17 cellular contexts compared by ENCODE assay signal in genomic region chr9:135502873-135503321, GRCh38. TPM values are rescaled to one million over a fixed set of nuclear protein-coding genes. Genes with fewer than 3 reads are reported as not detected.
DNase-seq lines count a peak whose midpoint lies in the region; ATAC-seq, FAIRE-seq and TF ChIP-seq lines count a peak whose summit lies in the region.
"Had no signal": no experiment of that assay in that cellular context is flagged by ENCODE, and none has a peak within 500 bp of the region (broad histone marks: within the 10 kb centered on the region; RNA-seq: fewer than 3 reads in every experiment).

No MANE protein-coding gene starts in this region.

- H3K36me3 ChIP-seq in spleen, result peaks cover 0 to 39% (median 29%) of the 10 kb centered on the region in 6 donors

- no peak for ATAC-seq in left ventricle myocardium superior
- ATAC-seq in T-helper 17 cell, result no peak
- ATAC-seq: activated CD4-positive, CD25-positive, alpha-beta regulatory T cell treated with anti-CD3 and anti-CD28 coated beads, Interleukin-2, amount 50 U/mL, for 24 hours; sciatic nerve had no signal

- H3K4me3 ChIP-seq in spleen, result no peak overlapping the region
- H3K4me3 ChIP-seq: suprapubic skin had no signal

- peaks cover 3% of the 10 kb centered on the region for H3K9me3 Mint-ChIP-seq in glutamatergic neuron (ENCODE audit: unreplicated experiment)

- no peaks in the 10 kb centered on the region for H3K9me3 ChIP-seq in T-helper 17 cell (ENCODE audit: control insufficient read depth, low read length, poor library complexity, severe bottlenecking)
- H3K9me3 ChIP-seq in spleen, result peaks cover 0 to 4% (median 0%) of the 10 kb centered on the region in 8 donors
- H3K9me3 ChIP-seq: suprapubic skin had no signal

- intact Hi-C loops in left ventricle myocardium superior (cut with micrococcal nuclease) (no loop called here), cardiac septum (cut with DNase I) (no loop called here), spleen (cut with DNase I; ENCODE audit: low total_unique reads) (no loop called here)

- H3K27ac Mint-ChIP-seq in T-helper 17 cell (no peak overlapping the region), glutamatergic neuron (ENCODE audit: unreplicated experiment) (no peak overlapping the region)

- no peak overlapping the region for H3K27ac ChIP-seq in spleen
- H3K27ac ChIP-seq: suprapubic skin had no signal

- peaks cover 11% of the 10 kb centered on the region for H3K4me1 Mint-ChIP-seq in T-helper 17 cell
- peaks cover 5% of the 10 kb centered on the region for H3K4me1 Mint-ChIP-seq in glutamatergic neuron (ENCODE audit: low read depth, unreplicated experiment)

- TF ChIP-seq CTCF in glutamatergic neuron (IDR thresholded peaks at IDR 0.05; ENCODE audit: partially characterized antibody, unreplicated experiment) (no peak), spleen (IDR thresholded peaks at IDR 0.05 in 8 of 11, conservative IDR thresholded peaks at IDR 0.05 in 3 of 11) (no peak)

- H3K4me3 Mint-ChIP-seq in T-helper 17 cell, result peak overlapping the region; percentile 91
- H3K4me3 Mint-ChIP-seq in glutamatergic neuron (ENCODE audit: unreplicated experiment), result no peak overlapping the region

- H3K27me3 ChIP-seq in spleen (replicated peaks in 1 of 7), result no peaks in the 10 kb centered on the region
- H3K27me3 ChIP-seq: suprapubic skin had no signal

- H3K36me3 Mint-ChIP-seq in T-helper 17 cell (ENCODE audit: low read depth), result peaks cover 2% of the 10 kb centered on the region
- H3K36me3 Mint-ChIP-seq in glutamatergic neuron (ENCODE audit: unreplicated experiment), result peaks cover 1% of the 10 kb centered on the region

- H3K4me1 ChIP-seq in spleen, result peaks cover 16 to 73% (median 44%) of the 10 kb centered on the region in 6 donors

- DNase-seq in left ventricle myocardium superior (peak; percentile 21), cardiac septum (ENCODE audit: low spot score) (no peak), T-helper 17 cell (no peak), glutamatergic neuron (peak; percentile 11), spleen (peak; percentile 56), activated gamma-delta T cell (lab: John Stamatoyannopoulos, UW) (no peak), RCC 7860 (ENCODE audit: low spot score) (no peak)
- DNase-seq in effector CD8-positive, alpha-beta T cell (lab: John Stamatoyannopoulos, UW), result no peak
- DNase-seq: foreskin melanocyte; GOT3; NK-92 treated with Interleukin-12 subunit alpha and Interleukin-12 subunit beta, amount 100 ng/mL, for 24 hours; RPMI8226 had no signal

- 89 to 93% (median 93%) methylated on average over 14 to 16 of the region's 16 CpGs for WGBS in spleen, 5 donors

- H3K27me3 Mint-ChIP-seq in T-helper 17 cell, result no peaks in the 10 kb centered on the region
- H3K27me3 Mint-ChIP-seq in glutamatergic neuron (ENCODE audit: unreplicated experiment), result peaks cover 8% of the 10 kb centered on the region

- FAIRE-seq in RCC 7860 (lab: Jason Lieb, UNC), result no peak

- no peak for TF ChIP-seq POLR2A in spleen (IDR thresholded peaks at IDR 0.05)

RNA-seq across cellular contexts. Expression of gene MRPS2, which starts 2.4 kb away (rescaled TPM):
- total RNA-seq in left ventricle myocardium superior (49.8 TPM), cardiac septum (37.2 TPM), T-helper 17 cell (10 to 100 TPM; 22.3 to 25.0 TPM), glutamatergic neuron (ENCODE audit: unreplicated experiment) (30.7 TPM), spleen (10 to 100 TPM; 19.2 to 34.1 (median 24.1) TPM)
- polyA plus RNA-seq in spleen, result 10 to 100 TPM; 29.8 to 40.6 (median 34.5) TPM

RNA-seq across cellular contexts. Expression of gene LCN1, which starts 18.3 kb away (rescaled TPM):
- total RNA-seq in left ventricle myocardium superior, result not detected
- total RNA-seq in cardiac septum, result not detected
- total RNA-seq in T-helper 17 cell, result not detected
- total RNA-seq in glutamatergic neuron (ENCODE audit: unreplicated experiment), result not detected
- total RNA-seq in spleen, result not detected
- polyA plus RNA-seq in spleen, result under 1 TPM in 1 of 3 donors, not detected in 2; 0.09 TPM
- total RNA-seq: lung microvascular endothelial cell; sciatic nerve; suprapubic skin; T-helper 1 cell treated with Interleukin-12 subunit alpha and Interleukin-12 subunit beta and Interleukin-4 antibody, amounts not matched to agents 30 ng/mL and 1 ng/mL, for 36 hours had no signal

RNA-seq across cellular contexts. Expression of gene PPP1R26, which starts 23.3 kb away (rescaled TPM):
- 23.3 TPM for total RNA-seq in left ventricle myocardium superior
- total RNA-seq in cardiac septum, result 26.3 TPM
- 1 to 10 TPM; 2.1 to 2.6 TPM for total RNA-seq in T-helper 17 cell
- total RNA-seq in glutamatergic neuron (ENCODE audit: unreplicated experiment), result 22.2 TPM
- 10 to 100 TPM in 2 of 7 donors, 1 to 10 TPM in 5; 6.7 to 18.7 (median 9.7) TPM for total RNA-seq in spleen
- polyA plus RNA-seq in spleen, result 1 to 10 TPM; 1.8 to 4.5 (median 2.3) TPM

RNA-seq across cellular contexts. Expression of gene OBP2A, which starts 43.0 kb away (rescaled TPM):
- total RNA-seq in left ventricle myocardium superior, result not detected
- total RNA-seq in cardiac septum, result not detected
- not detected for total RNA-seq in T-helper 17 cell
- total RNA-seq in glutamatergic neuron (ENCODE audit: unreplicated experiment), result not detected
- total RNA-seq in spleen, result under 1 TPM in 1 of 7 donors, not detected in 6; 0.40 TPM
- polyA plus RNA-seq in spleen, result not detected
- total RNA-seq: lung microvascular endothelial cell; sciatic nerve; T-helper 1 cell treated with Interleukin-12 subunit alpha and Interleukin-12 subunit beta and Interleukin-4 antibody, amounts not matched to agents 30 ng/mL and 1 ng/mL, for 36 hours had no signal

RNA-seq across cellular contexts. Expression of gene PAEP, which starts 58.7 kb away (rescaled TPM):
- not detected for total RNA-seq in left ventricle myocardium superior
- not detected for total RNA-seq in cardiac septum
- total RNA-seq in T-helper 17 cell, result not detected
- total RNA-seq in glutamatergic neuron (ENCODE audit: unreplicated experiment), result not detected
- not detected for total RNA-seq in spleen
- not detected for polyA plus RNA-seq in spleen
- total RNA-seq: lung microvascular endothelial cell; sciatic nerve; T-helper 1 cell treated with Interleukin-12 subunit alpha and Interleukin-12 subunit beta and Interleukin-4 antibody, amounts not matched to agents 30 ng/mL and 1 ng/mL, for 36 hours had no signal

Comparison
In these comparisons a context has a peak if more than half of its experiments do, and no peak if none do; other contexts are left out.
1. DNase-seq: peak in left ventricle myocardium superior (single experiment), glutamatergic neuron (single experiment) and spleen (single experiment); none in cardiac septum (single experiment), T-helper 17 cell (0 of 3), activated gamma-delta T cell (single experiment), RCC 7860 (single experiment) and effector CD8-positive, alpha-beta T cell (single experiment).